In the genomic region with DNA sequence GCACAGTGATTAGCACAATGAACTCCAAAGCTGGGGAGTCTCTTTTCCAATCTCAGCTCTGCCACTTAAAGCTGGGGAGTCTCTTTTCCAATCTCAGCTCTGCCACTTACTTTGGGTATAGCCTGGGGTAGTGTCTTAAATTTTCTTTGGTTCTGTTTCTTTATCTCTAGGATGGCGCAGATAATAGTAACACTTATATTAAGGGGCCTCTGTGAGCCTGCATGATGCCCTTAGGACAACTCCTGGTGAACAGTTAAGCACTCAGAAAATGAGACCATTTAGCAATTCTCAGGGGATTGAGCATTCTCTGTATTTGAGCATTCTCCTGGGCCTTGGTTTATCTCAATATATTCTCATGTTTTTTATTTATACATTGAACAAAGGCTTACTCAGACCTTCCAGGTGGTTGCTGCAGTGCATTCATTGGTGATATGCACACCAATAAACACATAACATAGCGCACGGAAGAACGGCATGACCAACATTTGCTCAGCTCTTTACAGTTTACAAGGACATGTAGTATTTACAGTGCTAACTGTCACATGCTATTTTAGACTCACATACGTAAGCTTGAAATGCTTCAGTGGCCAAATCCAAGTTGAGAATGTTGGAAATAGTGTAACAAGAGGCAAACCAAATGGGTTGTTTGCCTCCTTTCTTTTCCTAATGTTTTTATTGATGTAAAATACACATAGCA, we compare ENCODE assay signal across 19 cellular contexts.
"Had no signal": no experiment of that assay in that cellular context is flagged by ENCODE, and none has a peak within 500 bp of the region (broad histone marks: within the 10 kb centered on the region; RNA-seq: fewer than 3 reads in every experiment).

No MANE protein-coding gene starts in this region.

- H3K27me3 Mint-ChIP-seq: activated CD8-positive, alpha-beta memory T cell treated with anti-CD3 and anti-CD28 coated beads, Interleukin-2, amount 10 ng/mL, durations not matched to agents 7 days and 5 days; activated naive CD8-positive, alpha-beta T cell; dendritic cell treated with granulocyte-macrophage colony-stimulating factor and Interleukin-4, amounts not matched to agents 40 ng/mL and 50 ng/mL, for 4 days; effector memory CD8-positive, alpha-beta T cell; naive B cell; stimulated activated naive CD8-positive, alpha-beta T cell treated with anti-CD3 and anti-CD28 coated beads, Interleukin-15, amount 100 ng/mL, for 72 hours had no signal

- H3K4me1 Mint-ChIP-seq: activated CD8-positive, alpha-beta memory T cell treated with anti-CD3 and anti-CD28 coated beads, Interleukin-2, amount 10 ng/mL, durations not matched to agents 7 days and 5 days; immature natural killer cell; naive B cell; stimulated activated naive CD8-positive, alpha-beta T cell treated with anti-CD3 and anti-CD28 coated beads, Interleukin-15, amount 100 ng/mL, for 72 hours had no signal

- H3K27ac Mint-ChIP-seq: activated CD8-positive, alpha-beta memory T cell treated with anti-CD3 and anti-CD28 coated beads, Interleukin-2, amount 10 ng/mL, durations not matched to agents 7 days and 5 days; activated naive CD8-positive, alpha-beta T cell; dendritic cell treated with granulocyte-macrophage colony-stimulating factor and Interleukin-4, amounts not matched to agents 40 ng/mL and 50 ng/mL, for 4 days; effector memory CD8-positive, alpha-beta T cell; immature natural killer cell; stimulated activated naive CD8-positive, alpha-beta T cell treated with anti-CD3 and anti-CD28 coated beads, Interleukin-15, amount 100 ng/mL, for 72 hours had no signal

- H3K36me3 Mint-ChIP-seq: activated CD8-positive, alpha-beta memory T cell treated with anti-CD3 and anti-CD28 coated beads, Interleukin-2, amount 10 ng/mL, durations not matched to agents 7 days and 5 days; activated naive CD8-positive, alpha-beta T cell; naive B cell had no signal

- H3K4me1 ChIP-seq: parathyroid adenoma had no signal

- H3K36me3 ChIP-seq: brain microvascular endothelial cell had no signal

- H3K27me3 ChIP-seq: brain microvascular endothelial cell had no signal

- DNase-seq: activated CD4-positive, alpha-beta T cell treated with anti-CD3 and anti-CD28 coated beads, Interleukin-2, amount 50 U/mL, for 48 hours; activated CD4-positive, CD25-positive, alpha-beta regulatory T cell treated with anti-CD3 and anti-CD28 coated beads, Interleukin-2, amount 50 U/mL, for 72 hours; activated CD8-positive, alpha-beta memory T cell treated with anti-CD3 and anti-CD28 coated beads, Interleukin-2, amount 10 ng/mL, durations not matched to agents 7 days and 5 days; activated effector memory CD4-positive, alpha-beta T cell treated with anti-CD3 and anti-CD28 coated beads, Interleukin-2, amount 50 U/mL, for 16 hours; activated T-cell treated with anti-CD3 and anti-CD28 coated beads, Interleukin-2, amount 50 U/mL, for 4 hours; brain microvascular endothelial cell; cerebellar nuclear complex; effector memory CD8-positive, alpha-beta T cell; immature natural killer cell; left cardiac atrium; naive B cell; stimulated activated CD4-positive, alpha-beta T cell treated with anti-CD3 and anti-CD28 coated beads, Interleukin-4, amount 100 ng/mL, for 4 hours; stimulated activated naive CD8-positive, alpha-beta T cell treated with anti-CD3 and anti-CD28 coated beads, Interleukin-15, amount 100 ng/mL, for 72 hours had no signal

- H3K4me3 Mint-ChIP-seq: activated CD8-positive, alpha-beta memory T cell treated with anti-CD3 and anti-CD28 coated beads, Interleukin-2, amount 10 ng/mL, durations not matched to agents 7 days and 5 days; activated naive CD8-positive, alpha-beta T cell; activated T-cell treated with anti-CD3 and anti-CD28 coated beads, Interleukin-2, amount 50 U/mL, for 4 hours; dendritic cell treated with granulocyte-macrophage colony-stimulating factor and Interleukin-4, amounts not matched to agents 40 ng/mL and 50 ng/mL, for 4 days; effector memory CD8-positive, alpha-beta T cell; immature natural killer cell; naive B cell; stimulated activated naive CD8-positive, alpha-beta T cell treated with anti-CD3 and anti-CD28 coated beads, Interleukin-15, amount 100 ng/mL, for 72 hours had no signal

- H3K4me3 ChIP-seq: hepatocyte, lung, skin epidermis had no signal

- ATAC-seq: activated CD8-positive, alpha-beta memory T cell treated with anti-CD3 and anti-CD28 coated beads, Interleukin-2, amount 10 ng/mL, durations not matched to agents 7 days and 5 days; activated T-cell treated with anti-CD3 and anti-CD28 coated beads, Interleukin-2, amount 50 U/mL, for 4 hours; effector memory CD8-positive, alpha-beta T cell; left cardiac atrium; stimulated activated naive CD8-positive, alpha-beta T cell treated with anti-CD3 and anti-CD28 coated beads, Interleukin-15, amount 100 ng/mL, for 72 hours had no signal

- H3K27ac ChIP-seq: brain microvascular endothelial cell, hepatocyte, parathyroid adenoma, skin epidermis had no signal
